Comparison of ENCODE assay signal across 29 cellular contexts in genomic region chr6:106468935-106469334, GRCh38.
DNase-seq lines count a peak whose midpoint lies in the region; FAIRE-seq and TF ChIP-seq lines count a peak whose summit lies in the region.
"Had no signal": no experiment of that assay in that cellular context is flagged by ENCODE, and none has a peak within 500 bp of the region (broad histone marks: within the 10 kb centered on the region; RNA-seq: fewer than 3 reads in every experiment).

No MANE protein-coding gene starts in this region.

- no peak for TF ChIP-seq EP300 in suprapubic skin (IDR thresholded peaks at IDR 0.05)

- H3K9me3 Mint-ChIP-seq in astrocyte (ENCODE audit: unreplicated experiment), result no peaks in the 10 kb centered on the region
- no peaks in the 10 kb centered on the region for H3K9me3 Mint-ChIP-seq in neural progenitor cell
- H3K9me3 Mint-ChIP-seq: CD14-positive monocyte; CD4-positive, alpha-beta memory T cell; CD4-positive, CD25-positive, alpha-beta regulatory T cell; CD8-positive, alpha-beta memory T cell had no signal

- no peak overlapping the region for H3K27ac ChIP-seq in astrocyte (ENCODE audit: low read depth, low read length)
- H3K27ac ChIP-seq in neural progenitor cell, result no peak overlapping the region
- peak overlapping the region; percentile 67 for H3K27ac ChIP-seq in subcutaneous abdominal adipose tissue (ENCODE audit: low read depth, low read length)
- no peak overlapping the region for H3K27ac ChIP-seq in suprapubic skin
- no peak overlapping the region for H3K27ac ChIP-seq in adrenal gland
- H3K27ac ChIP-seq: BLaER1 had no signal

- no peaks in the 10 kb centered on the region for H4K20me1 ChIP-seq in astrocyte (ENCODE audit: insufficient read depth, low read length)
- H4K20me1 ChIP-seq in neural progenitor cell (ENCODE audit: low read depth), result no peaks in the 10 kb centered on the region
- H4K20me1 ChIP-seq: BLaER1 had no signal

- H3K79me2 ChIP-seq in astrocyte (ENCODE audit: insufficient read depth, low read length) (no peaks in the 10 kb centered on the region), neural progenitor cell (ENCODE audit: low read depth) (no peaks in the 10 kb centered on the region)

- intact Hi-C loops in adrenal gland (cut with DNase I), result no loop called here

- H3K4me2 ChIP-seq in astrocyte (ENCODE audit: low read length) (no peak overlapping the region), neural progenitor cell (no peak overlapping the region)
- H3K4me2 ChIP-seq: BLaER1 had no signal

- H3K4me3 ChIP-seq in astrocyte (ENCODE audit: insufficient read depth, low read depth, low read length) (no peak overlapping the region), neural progenitor cell (no peak overlapping the region), subcutaneous abdominal adipose tissue (ENCODE audit: low read depth in 1 of 5, low read length in 5 of 5) (no peak overlapping the region), suprapubic skin (no peak overlapping the region), adrenal gland (no peak overlapping the region)
- H3K4me3 ChIP-seq: BLaER1, GM12878 had no signal

- H3K27ac Mint-ChIP-seq in astrocyte (ENCODE audit: unreplicated experiment), result peak overlapping the region; percentile 67
- H3K27ac Mint-ChIP-seq in neural progenitor cell, result no peak overlapping the region
- H3K27ac Mint-ChIP-seq: CD4-positive, alpha-beta memory T cell; CD4-positive, CD25-positive, alpha-beta regulatory T cell; CD8-positive, alpha-beta memory T cell had no signal

- H3K36me3 Mint-ChIP-seq in astrocyte (ENCODE audit: low read depth, unreplicated experiment) (no peaks in the 10 kb centered on the region), neural progenitor cell (no peaks in the 10 kb centered on the region)
- H3K36me3 Mint-ChIP-seq: CD14-positive monocyte; CD4-positive, alpha-beta memory T cell; CD4-positive, CD25-positive, alpha-beta regulatory T cell; CD8-positive, alpha-beta memory T cell had no signal

- WGBS in suprapubic skin, result 81% methylated on average over 2 of the region's 2 CpGs
- 82 to 93% (median 90%) methylated on average over 2 of the region's 2 CpGs for WGBS in adrenal gland, 4 donors

- no peak overlapping the region for H3K4me3 Mint-ChIP-seq in astrocyte (ENCODE audit: unreplicated experiment)
- H3K4me3 Mint-ChIP-seq in neural progenitor cell, result no peak overlapping the region
- H3K4me3 Mint-ChIP-seq: CD14-positive monocyte; CD4-positive, alpha-beta memory T cell; CD4-positive, CD25-positive, alpha-beta regulatory T cell; CD8-positive, alpha-beta memory T cell had no signal

- H3K27me3 ChIP-seq in astrocyte (ENCODE audit: insufficient read depth, low read length) (no peaks in the 10 kb centered on the region), neural progenitor cell (no peaks in the 10 kb centered on the region), subcutaneous abdominal adipose tissue (ENCODE audit: control insufficient read depth in 5 of 5, insufficient read depth in 4 of 5, low read length in 5 of 5) (no peaks in the 10 kb centered on the region), suprapubic skin (no peaks in the 10 kb centered on the region), adrenal gland (no peaks in the 10 kb centered on the region)
- H3K27me3 ChIP-seq: BLaER1 had no signal

- no peaks in the 10 kb centered on the region for H3F3A ChIP-seq in neural progenitor cell (ENCODE audit: low read depth)

- H2AFZ ChIP-seq in astrocyte (ENCODE audit: low read depth, low read length) (no peak overlapping the region), neural progenitor cell (replicated peaks) (peak overlapping the region; percentile 74)

- H3K27me3 Mint-ChIP-seq in astrocyte (ENCODE audit: low read depth, unreplicated experiment) (no peaks in the 10 kb centered on the region), neural progenitor cell (ENCODE audit: insufficient read depth, low read depth) (no peaks in the 10 kb centered on the region)

- H3K9me3 ChIP-seq in astrocyte (ENCODE audit: insufficient read depth, low read depth, low read length), result no peaks in the 10 kb centered on the region
- no peaks in the 10 kb centered on the region for H3K9me3 ChIP-seq in neural progenitor cell (ENCODE audit: low read depth)
- H3K9me3 ChIP-seq in subcutaneous abdominal adipose tissue (ENCODE audit: control insufficient read depth in 5 of 5, low read length in 5 of 5), result no peaks in the 10 kb centered on the region
- H3K9me3 ChIP-seq in suprapubic skin, result no peaks in the 10 kb centered on the region
- H3K9me3 ChIP-seq in adrenal gland (replicated peaks in 1 of 3), result no peaks in the 10 kb centered on the region
- H3K9me3 ChIP-seq: BE2C, BLaER1 had no signal

- H3K9ac ChIP-seq in astrocyte (ENCODE audit: low read length), result no peak overlapping the region
- no peak overlapping the region for H3K9ac ChIP-seq in neural progenitor cell
- peak overlapping the region in 2 of 5 donors; percentile 3 to 6 for H3K9ac ChIP-seq in subcutaneous abdominal adipose tissue (ENCODE audit: low read length in 5 of 5)
- H3K9ac ChIP-seq: BLaER1 had no signal

- no peak for FAIRE-seq in astrocyte (lab: Jason Lieb, UNC)
- FAIRE-seq: A204.1, GM12878, GM12892, GM18507 had no signal

- TF ChIP-seq CTCF in astrocyte (IDR thresholded peaks at IDR 0.05; ENCODE audit: insufficient read depth, low read depth, low read length) (no peak), neural progenitor cell (IDR thresholded peaks at IDR 0.05) (no peak), suprapubic skin (IDR thresholded peaks at IDR 0.05) (no peak), adrenal gland (IDR thresholded peaks at IDR 0.05) (no peak)

- peaks cover 7% of the 10 kb centered on the region for H3K4me1 Mint-ChIP-seq in astrocyte (ENCODE audit: low read depth, unreplicated experiment)
- no peaks in the 10 kb centered on the region for H3K4me1 Mint-ChIP-seq in neural progenitor cell
- H3K4me1 Mint-ChIP-seq: CD4-positive, alpha-beta memory T cell; CD4-positive, CD25-positive, alpha-beta regulatory T cell; CD8-positive, alpha-beta memory T cell had no signal

- H3K36me3 ChIP-seq in astrocyte (ENCODE audit: insufficient read depth, low read length) (no peaks in the 10 kb centered on the region), neural progenitor cell (no peaks in the 10 kb centered on the region), subcutaneous abdominal adipose tissue (ENCODE audit: control insufficient read depth in 5 of 5, insufficient read depth in 5 of 5, low read length in 5 of 5) (no peaks in the 10 kb centered on the region), suprapubic skin (no peaks in the 10 kb centered on the region), adrenal gland (replicated peaks in 1 of 2) (no peaks in the 10 kb centered on the region)
- H3K36me3 ChIP-seq: BE2C, BLaER1 had no signal

- DNase-seq in NCI-H69 (lab: John Stamatoyannopoulos, UW) (peak; percentile 10), astrocyte (ENCODE audit: low read depth) (no peak), neural progenitor cell (ENCODE audit: low spot score) (no peak), suprapubic skin (ENCODE audit: low spot score in 2 of 2) (no peak), GOT3 (lab: John Stamatoyannopoulos, UW) (no peak), adrenal gland (no peak)
- DNase-seq in central memory CD4-positive, alpha-beta T cell, result no peak
- DNase-seq: 8988T; ACHN; BE2C; C1 segment of cervical spinal cord; CD4-positive, alpha-beta memory T cell; CD4-positive, CD25-positive, alpha-beta regulatory T cell; CD8-positive, alpha-beta memory T cell; COR-L47; DMS 273 treated with DMSO at 0.1 percent for 48 hours; DMS153; DMS53; DMS79; DND-41; EL; GDM1 had no signal

- TF ChIP-seq POLR2A in suprapubic skin (IDR thresholded peaks at IDR 0.05) (no peak), adrenal gland (IDR thresholded peaks at IDR 0.05) (no peak)

- H3K4me1 ChIP-seq in astrocyte (ENCODE audit: insufficient read depth, low read length) (peaks cover under 1% of the 10 kb centered on the region), neural progenitor cell (no peaks in the 10 kb centered on the region), subcutaneous abdominal adipose tissue (ENCODE audit: control insufficient read depth in 5 of 5, insufficient read depth in 5 of 5, low read length in 5 of 5) (peaks cover 2 to 29% (median 20%) of the 10 kb centered on the region in 5 donors), suprapubic skin (peaks cover 17% of the 10 kb centered on the region), adrenal gland (replicated peaks in 1 of 2) (no peaks in the 10 kb centered on the region)
- H3K4me1 ChIP-seq: BE2C, BLaER1 had no signal
